Comparison of ENCODE assay signal across 11 cellular contexts in genomic region chr14:103189481-103190470, GRCh38.
DNase-seq lines count a peak whose midpoint lies in the region; ATAC-seq and TF ChIP-seq lines count a peak whose summit lies in the region.
"Had no signal": no experiment of that assay in that cellular context is flagged by ENCODE, and none has a peak within 500 bp of the region (broad histone marks: within the 10 kb centered on the region; RNA-seq: fewer than 3 reads in every experiment).

No MANE protein-coding gene starts in this region.

- intact Hi-C loops in activated T-helper 2 cell treated with anti-CD3 and anti-CD28 coated beads, Interferon-gamma antibody, Interleukin-2, Interleukin-4, amounts not matched to agents 10 μg/mL and 5 μg/mL and 100 μg/mL, durations not matched to agents 14 hours and 24 hours and 36 hours (cut with micrococcal nuclease): no loop called here
- intact Hi-C loops in lower lobe of right lung (cut with DNase I): no loop called here

- H3K9me3 ChIP-seq in lower lobe of right lung: no peaks in the 10 kb centered on the region
- no peaks in the 10 kb centered on the region for H3K9me3 ChIP-seq in suprapubic skin
- H3K9me3 ChIP-seq: BE2C, colonic mucosa had no signal

- H3K4me1 ChIP-seq in lower lobe of right lung (peaks cover 25% of the 10 kb centered on the region), suprapubic skin (peaks cover 31% of the 10 kb centered on the region)
- H3K4me1 ChIP-seq: colonic mucosa had no signal

- H3K9me3 Mint-ChIP-seq in activated naive CD8-positive, alpha-beta T cell (ENCODE audit: low read depth): no peaks in the 10 kb centered on the region
- no peaks in the 10 kb centered on the region for H3K9me3 Mint-ChIP-seq in activated naive CD8-positive, alpha-beta T cell treated with anti-CD3 and anti-CD28 coated beads, Interleukin-2, amount 50 U/mL, for 24 hours
- H3K9me3 Mint-ChIP-seq in activated T-helper 2 cell treated with anti-CD3 and anti-CD28 coated beads, Interferon-gamma antibody, Interleukin-2, Interleukin-4, amounts not matched to agents 10 μg/mL and 5 μg/mL and 100 μg/mL, durations not matched to agents 14 hours and 24 hours and 36 hours: no peaks in the 10 kb centered on the region
- H3K9me3 Mint-ChIP-seq: activated T-helper 1 cell treated with anti-CD3 and anti-CD28 coated beads, Interleukin-12 subunit alpha, Interleukin-12 subunit beta, Interleukin-2, Interleukin-4 antibody, amounts not matched to agents 30 ng/mL and 10 ng/mL and 1 ng/mL, durations not matched to agents 14 hours and 24 hours and 36 hours had no signal

- H3K27me3 Mint-ChIP-seq in activated naive CD8-positive, alpha-beta T cell: peaks cover 30% of the 10 kb centered on the region
- peaks cover 49% of the 10 kb centered on the region for H3K27me3 Mint-ChIP-seq in activated naive CD8-positive, alpha-beta T cell treated with anti-CD3 and anti-CD28 coated beads, Interleukin-2, amount 50 U/mL, for 24 hours
- H3K27me3 Mint-ChIP-seq in activated T-helper 2 cell treated with anti-CD3 and anti-CD28 coated beads, Interferon-gamma antibody, Interleukin-2, Interleukin-4, amounts not matched to agents 10 μg/mL and 5 μg/mL and 100 μg/mL, durations not matched to agents 14 hours and 24 hours and 36 hours (ENCODE audit: low read depth): peaks cover 53% of the 10 kb centered on the region

- no peak for DNase-seq in activated naive CD8-positive, alpha-beta T cell treated with anti-CD3 and anti-CD28 coated beads, Interleukin-2, amount 50 U/mL, for 24 hours
- DNase-seq in activated T-helper 2 cell treated with anti-CD3 and anti-CD28 coated beads, Interferon-gamma antibody, Interleukin-2, Interleukin-4, amounts not matched to agents 10 μg/mL and 5 μg/mL and 100 μg/mL, durations not matched to agents 14 hours and 24 hours and 36 hours (ENCODE audit: low spot score): no peak
- no peak for DNase-seq in lower lobe of right lung
- DNase-seq in suprapubic skin (ENCODE audit: low spot score in 2 of 2): no peak
- no peak for DNase-seq in 8988T
- no peak for DNase-seq in NCI-H2107 (lab: John Stamatoyannopoulos, UW)
- DNase-seq: BE2C had no signal

- no peak for TF ChIP-seq EP300 in suprapubic skin (IDR thresholded peaks at IDR 0.05)

- WGBS in suprapubic skin: 66% methylated on average over 39 of the region's 48 CpGs

- H3K36me3 ChIP-seq in lower lobe of right lung (no peaks in the 10 kb centered on the region), suprapubic skin (no peaks in the 10 kb centered on the region)
- H3K36me3 ChIP-seq: BE2C, colonic mucosa had no signal

- H3K4me3 Mint-ChIP-seq in activated naive CD8-positive, alpha-beta T cell: peak overlapping the region; percentile 70
- H3K4me3 Mint-ChIP-seq in activated naive CD8-positive, alpha-beta T cell treated with anti-CD3 and anti-CD28 coated beads, Interleukin-2, amount 50 U/mL, for 24 hours: no peak overlapping the region
- H3K4me3 Mint-ChIP-seq in activated T-helper 2 cell treated with anti-CD3 and anti-CD28 coated beads, Interferon-gamma antibody, Interleukin-2, Interleukin-4, amounts not matched to agents 10 μg/mL and 5 μg/mL and 100 μg/mL, durations not matched to agents 14 hours and 24 hours and 36 hours (ENCODE audit: low read depth): peak overlapping the region; percentile 15
- H3K4me3 Mint-ChIP-seq: activated T-helper 1 cell treated with anti-CD3 and anti-CD28 coated beads, Interleukin-12 subunit alpha, Interleukin-12 subunit beta, Interleukin-2, Interleukin-4 antibody, amounts not matched to agents 30 ng/mL and 10 ng/mL and 1 ng/mL, durations not matched to agents 14 hours and 24 hours and 36 hours had no signal

- TF ChIP-seq POLR2A in suprapubic skin (IDR thresholded peaks at IDR 0.05): no peak

- H3K4me3 ChIP-seq in lower lobe of right lung: peak overlapping the region; percentile 45
- peak overlapping the region; percentile 53 for H3K4me3 ChIP-seq in suprapubic skin

- TF ChIP-seq CTCF in lower lobe of right lung (IDR thresholded peaks at IDR 0.05) (no peak), suprapubic skin (IDR thresholded peaks at IDR 0.05) (no peak)

- peaks cover 22% of the 10 kb centered on the region for H3K27me3 ChIP-seq in lower lobe of right lung (ENCODE audit: low read depth)
- H3K27me3 ChIP-seq in suprapubic skin: peaks cover 10% of the 10 kb centered on the region
- H3K27me3 ChIP-seq: BE2C had no signal

- ATAC-seq in activated naive CD8-positive, alpha-beta T cell treated with anti-CD3 and anti-CD28 coated beads, Interleukin-2, amount 50 U/mL, for 24 hours: no peak
- ATAC-seq in lower lobe of right lung (peak in 1 of 2 donors; percentile 9), GM19395 (IDR thresholded peaks at IDR 0.05; ENCODE audit: unreplicated experiment) (no peak)

- H3K27ac ChIP-seq in lower lobe of right lung (no peak overlapping the region), suprapubic skin (no peak overlapping the region)
- H3K27ac ChIP-seq: colonic mucosa had no signal

- no peak overlapping the region for H3K27ac Mint-ChIP-seq in activated naive CD8-positive, alpha-beta T cell
- no peak overlapping the region for H3K27ac Mint-ChIP-seq in activated naive CD8-positive, alpha-beta T cell treated with anti-CD3 and anti-CD28 coated beads, Interleukin-2, amount 50 U/mL, for 24 hours
- no peak overlapping the region for H3K27ac Mint-ChIP-seq in activated T-helper 2 cell treated with anti-CD3 and anti-CD28 coated beads, Interferon-gamma antibody, Interleukin-2, Interleukin-4, amounts not matched to agents 10 μg/mL and 5 μg/mL and 100 μg/mL, durations not matched to agents 14 hours and 24 hours and 36 hours
- H3K27ac Mint-ChIP-seq: activated T-helper 1 cell treated with anti-CD3 and anti-CD28 coated beads, Interleukin-12 subunit alpha, Interleukin-12 subunit beta, Interleukin-2, Interleukin-4 antibody, amounts not matched to agents 30 ng/mL and 10 ng/mL and 1 ng/mL, durations not matched to agents 14 hours and 24 hours and 36 hours had no signal

- no peaks in the 10 kb centered on the region for H3K36me3 Mint-ChIP-seq in activated naive CD8-positive, alpha-beta T cell
- H3K36me3 Mint-ChIP-seq in activated naive CD8-positive, alpha-beta T cell treated with anti-CD3 and anti-CD28 coated beads, Interleukin-2, amount 50 U/mL, for 24 hours (ENCODE audit: low read depth): no peaks in the 10 kb centered on the region
- no peaks in the 10 kb centered on the region for H3K36me3 Mint-ChIP-seq in activated T-helper 2 cell treated with anti-CD3 and anti-CD28 coated beads, Interferon-gamma antibody, Interleukin-2, Interleukin-4, amounts not matched to agents 10 μg/mL and 5 μg/mL and 100 μg/mL, durations not matched to agents 14 hours and 24 hours and 36 hours (ENCODE audit: low read depth)

- H3K4me1 Mint-ChIP-seq in activated naive CD8-positive, alpha-beta T cell (ENCODE audit: low read depth): peaks cover 5% of the 10 kb centered on the region
- peaks cover 2% of the 10 kb centered on the region for H3K4me1 Mint-ChIP-seq in activated naive CD8-positive, alpha-beta T cell treated with anti-CD3 and anti-CD28 coated beads, Interleukin-2, amount 50 U/mL, for 24 hours
- no peaks in the 10 kb centered on the region for H3K4me1 Mint-ChIP-seq in activated T-helper 2 cell treated with anti-CD3 and anti-CD28 coated beads, Interferon-gamma antibody, Interleukin-2, Interleukin-4, amounts not matched to agents 10 μg/mL and 5 μg/mL and 100 μg/mL, durations not matched to agents 14 hours and 24 hours and 36 hours (ENCODE audit: low read depth)
